Comparison of ENCODE assay signal across 1 cellular context in genomic region chr11:35752115-35752514, GRCh38.
TF ChIP-seq lines count a peak whose summit lies in the region.

No MANE protein-coding gene starts in this region.

TF ChIP-seq in A549, 52 proteins besides CTCF, POLR2A, EP300 and RAD21 (continued from another document):
- TF ChIP-seq, protein P1, sequence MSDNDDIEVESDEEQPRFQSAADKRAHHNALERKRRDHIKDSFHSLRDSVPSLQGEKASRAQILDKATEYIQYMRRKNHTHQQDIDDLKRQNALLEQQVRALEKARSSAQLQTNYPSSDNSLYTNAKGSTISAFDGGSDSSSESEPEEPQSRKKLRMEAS (IDR thresholded peaks at IDR 0.05), result no peak
- TF ChIP-seq, protein P2, sequence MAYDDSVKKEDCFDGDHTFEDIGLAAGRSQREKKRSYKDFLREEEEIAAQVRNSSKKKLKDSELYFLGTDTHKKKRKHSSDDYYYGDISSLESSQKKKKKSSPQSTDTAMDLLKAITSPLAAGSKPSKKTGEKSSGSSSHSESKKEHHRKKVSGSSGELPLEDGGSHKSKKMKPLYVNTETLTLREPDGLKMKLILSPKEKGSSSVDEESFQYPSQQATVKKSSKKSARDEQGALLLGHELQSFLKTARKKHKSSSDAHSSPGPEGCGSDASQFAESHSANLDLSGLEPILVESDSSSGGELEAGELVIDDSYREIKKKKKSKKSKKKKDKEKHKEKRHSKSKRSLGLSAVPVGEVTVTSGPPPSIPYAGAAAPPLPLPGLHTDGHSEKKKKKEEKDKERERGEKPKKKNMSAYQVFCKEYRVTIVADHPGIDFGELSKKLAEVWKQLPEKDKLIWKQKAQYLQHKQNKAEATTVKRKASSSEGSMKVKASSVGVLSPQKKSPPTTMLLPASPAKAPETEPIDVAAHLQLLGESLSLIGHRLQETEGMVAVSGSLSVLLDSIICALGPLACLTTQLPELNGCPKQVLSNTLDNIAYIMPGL (CRISPR knock-in tag; IDR thresholded peaks at IDR 0.05; ENCODE audit: borderline replicate concordance), result no peak
- TF ChIP-seq RNF2 (IDR thresholded peaks at IDR 0.05; ENCODE audit: borderline replicate concordance, low read depth), result no peak
- TF ChIP-seq, protein P3, sequence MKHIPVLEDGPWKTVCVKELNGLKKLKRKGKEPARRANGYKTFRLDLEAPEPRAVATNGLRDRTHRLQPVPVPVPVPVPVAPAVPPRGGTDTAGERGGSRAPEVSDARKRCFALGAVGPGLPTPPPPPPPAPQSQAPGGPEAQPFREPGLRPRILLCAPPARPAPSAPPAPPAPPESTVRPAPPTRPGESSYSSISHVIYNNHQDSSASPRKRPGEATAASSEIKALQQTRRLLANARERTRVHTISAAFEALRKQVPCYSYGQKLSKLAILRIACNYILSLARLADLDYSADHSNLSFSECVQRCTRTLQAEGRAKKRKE (CRISPR knock-in tag; IDR thresholded peaks at IDR 0.05; ENCODE audit: low read depth), result no peak
- no peak for TF ChIP-seq POLR2AphosphoS2 (conservative IDR thresholded peaks at IDR 0.05; ENCODE audit: low read length)
- TF ChIP-seq EHMT2 (IDR thresholded peaks at IDR 0.05; ENCODE audit: low read depth), result no peak
